ENCODE assay signal across 17 cellular contexts in the genomic region with DNA sequence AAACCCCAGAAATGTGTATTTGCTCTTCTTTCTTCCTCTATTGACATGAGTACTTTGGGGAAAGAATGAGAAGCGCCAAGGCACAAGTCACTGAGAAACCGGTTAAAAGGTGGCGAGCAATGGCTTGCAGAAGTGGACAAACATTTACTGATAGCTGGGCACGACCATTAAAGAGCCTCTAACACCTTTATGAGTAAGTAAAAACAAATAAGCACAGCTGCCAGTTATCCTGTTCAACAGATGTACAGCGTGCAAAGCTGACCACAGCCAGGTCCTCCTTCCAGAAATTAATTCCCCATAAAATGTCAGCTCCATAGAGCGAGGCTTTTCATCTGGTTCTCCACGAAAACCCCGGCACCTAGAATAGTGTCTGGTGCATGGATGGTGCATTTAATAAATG.
A peak's percentile ranks its signal among the peaks of the same experiment; 100 is the strongest.
DNase-seq lines count a peak whose midpoint lies in the region; TF ChIP-seq lines count a peak whose summit lies in the region.
"Had no signal": no experiment of that assay in that cellular context is flagged by ENCODE, and none has a peak within 500 bp of the region (broad histone marks: within the 10 kb centered on the region; RNA-seq: fewer than 3 reads in every experiment).

No MANE protein-coding gene starts in this region.

- no peaks in the 10 kb centered on the region for H3K9me3 Mint-ChIP-seq in HFFc6
- H3K9me3 Mint-ChIP-seq: endodermal cell had no signal

- H3K36me3 ChIP-seq in colonic mucosa = no peaks in the 10 kb centered on the region
- peaks cover 0 to 4% (median 0%) of the 10 kb centered on the region in 4 donors for H3K36me3 ChIP-seq in sigmoid colon
- no peaks in the 10 kb centered on the region for H3K36me3 ChIP-seq in ovary
- H3K36me3 ChIP-seq: thyroid gland had no signal

- no peak for TF ChIP-seq CTCF in colonic mucosa (IDR thresholded peaks at IDR 0.05)
- no peak for TF ChIP-seq CTCF in sigmoid colon (IDR thresholded peaks at IDR 0.05)
- TF ChIP-seq CTCF in lower leg skin (IDR thresholded peaks at IDR 0.05) = no peak
- no peak for TF ChIP-seq CTCF in HFFc6 (IDR thresholded peaks at IDR 0.05)
- TF ChIP-seq CTCF in ovary (IDR thresholded peaks at IDR 0.05) = no peak

- TF ChIP-seq POLR2A in sigmoid colon (IDR thresholded peaks at IDR 0.05) (no peak), lower leg skin (IDR thresholded peaks at IDR 0.05) (no peak), ovary (IDR thresholded peaks at IDR 0.05) (no peak)

- intact Hi-C loops in colonic mucosa (cut with DNase I) = no loop called here
- intact Hi-C loops in sigmoid colon (cut with DNase I) = no loop called here
- intact Hi-C loops in lower leg skin (cut with DNase I; ENCODE audit: low total_unique reads) = no loop called here
- intact Hi-C loops in ovary (cut with DNase I) = no loop called here

- no peak overlapping the region for H3K27ac Mint-ChIP-seq in HFFc6
- H3K27ac Mint-ChIP-seq: endodermal cell had no signal

- H3K4me1 Mint-ChIP-seq in HFFc6 (ENCODE audit: low read depth) = peaks cover 66% of the 10 kb centered on the region

- H3K4me1 ChIP-seq in colonic mucosa (no peaks in the 10 kb centered on the region), sigmoid colon (peaks cover 0 to 99% (median 79%) of the 10 kb centered on the region in 4 donors), ovary (ENCODE audit: insufficient read depth) (peaks cover 42% of the 10 kb centered on the region)

- DNase-seq in DMS53 (lab: John Stamatoyannopoulos, UW) = peak; percentile 97
- peak; percentile 30 for DNase-seq in NCI-H2029 (lab: John Stamatoyannopoulos, UW)
- DNase-seq in colonic mucosa = no peak
- DNase-seq in sigmoid colon = no peak
- no peak for DNase-seq in lower leg skin (ENCODE audit: low spot score in 2 of 2)
- DNase-seq in anterior cingulate cortex (lab: John Stamatoyannopoulos, UW) = no peak
- no peak for DNase-seq in HFFc6
- no peak for DNase-seq in ovary
- DNase-seq: activated CD8-positive, alpha-beta memory T cell treated with anti-CD3 and anti-CD28 coated beads, Interleukin-2, amount 50 U/mL, for 4 hours; caudate nucleus; endodermal cell; midbrain; NCI-H226; T-helper 1 cell; thyroid gland had no signal

- no peaks in the 10 kb centered on the region for H3K27me3 ChIP-seq in colonic mucosa
- no peaks in the 10 kb centered on the region for H3K27me3 ChIP-seq in sigmoid colon
- H3K27me3 ChIP-seq in ovary = no peaks in the 10 kb centered on the region
- H3K27me3 ChIP-seq: thyroid gland had no signal

- H3K36me3 Mint-ChIP-seq in HFFc6 (ENCODE audit: low read depth) = peaks cover 42% of the 10 kb centered on the region
- H3K36me3 Mint-ChIP-seq: activated naive CD8-positive, alpha-beta T cell had no signal

- H3K27ac ChIP-seq in colonic mucosa (peak overlapping the region; percentile 32), sigmoid colon (peak overlapping the region; percentile 82 to 98 (median 91)), ovary (peak overlapping the region in 1 of 2 donors; percentile 72)
- H3K27ac ChIP-seq: C4-2B, thyroid gland had no signal

- H3K9me3 ChIP-seq in colonic mucosa = no peaks in the 10 kb centered on the region
- H3K9me3 ChIP-seq in sigmoid colon = no peaks in the 10 kb centered on the region
- no peaks in the 10 kb centered on the region for H3K9me3 ChIP-seq in ovary
- H3K9me3 ChIP-seq: thyroid gland had no signal

- H3K27me3 Mint-ChIP-seq in HFFc6 (ENCODE audit: insufficient read depth) = no peaks in the 10 kb centered on the region
- H3K27me3 Mint-ChIP-seq: activated naive CD8-positive, alpha-beta T cell had no signal

- no peak for TF ChIP-seq EP300 in sigmoid colon (IDR thresholded peaks at IDR 0.05)
- no peak for TF ChIP-seq EP300 in ovary (IDR thresholded peaks at IDR 0.05)

- no peak overlapping the region for H3K9ac ChIP-seq in colonic mucosa (ENCODE audit: low read depth in 2 of 2, low read length in 2 of 2)

- H3K4me3 Mint-ChIP-seq in HFFc6 = no peak overlapping the region
- H3K4me3 Mint-ChIP-seq: activated naive CD8-positive, alpha-beta T cell; endodermal cell had no signal

- 50 to 73% methylated on average over 8 of the region's 8 CpGs for WGBS in sigmoid colon, 2 donors
- 84 to 96% methylated on average over 8 of the region's 8 CpGs for WGBS in lower leg skin, 2 donors
- 85 to 91% (median 88%) methylated on average over 8 of the region's 8 CpGs for WGBS in ovary, 3 donors

- H3K4me3 ChIP-seq in colonic mucosa = no peak overlapping the region
- no peak overlapping the region for H3K4me3 ChIP-seq in sigmoid colon
- no peak overlapping the region for H3K4me3 ChIP-seq in lower leg skin (ENCODE audit: low read depth, poor library complexity, severe bottlenecking)
- no peak overlapping the region for H3K4me3 ChIP-seq in ovary
- H3K4me3 ChIP-seq: thyroid gland had no signal

Comparison
In these comparisons a context has a peak if more than half of its experiments do, and no peak if none do; other contexts are left out.
1. DNase-seq: peak in DMS53 (single experiment) and NCI-H2029 (single experiment); none in colonic mucosa (single experiment), sigmoid colon (single experiment), lower leg skin (0 of 2), anterior cingulate cortex (0 of 58), HFFc6 (single experiment) and ovary (0 of 5).